In the genomic region with DNA sequence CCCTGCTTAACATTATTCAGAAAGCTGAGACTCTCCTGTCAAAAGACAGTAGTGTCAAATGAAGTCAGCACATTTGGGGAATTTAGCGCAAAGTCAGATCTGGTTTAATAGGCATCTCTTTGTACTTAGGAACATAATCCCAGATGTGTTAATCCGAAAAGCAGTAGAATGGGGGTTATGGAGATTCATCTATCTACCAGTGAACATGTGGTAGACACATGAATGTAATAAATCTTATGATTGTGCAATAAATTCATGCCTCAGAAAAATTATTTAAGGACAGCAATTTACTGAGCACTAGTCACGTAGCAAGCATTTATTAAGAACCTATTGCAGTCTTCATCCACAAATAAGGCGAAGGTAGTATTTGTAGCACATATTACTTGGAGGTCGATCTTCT, we compare ENCODE assay signal across 18 cellular contexts.
A peak's percentile ranks its signal among the peaks of the same experiment; 100 is the strongest.
DNase-seq lines count a peak whose midpoint lies in the region; ATAC-seq, FAIRE-seq and TF ChIP-seq lines count a peak whose summit lies in the region.
"Had no signal": no experiment of that assay in that cellular context is flagged by ENCODE, and none has a peak within 500 bp of the region (broad histone marks: within the 10 kb centered on the region; RNA-seq: fewer than 3 reads in every experiment).

No MANE protein-coding gene starts in this region.

- intact Hi-C loops in PC-9 (cut with micrococcal nuclease; ENCODE audit: unreplicated experiment): no loop called here

- WGBS in H1 (ENCODE audit: extremely low coverage in 1 of 2, insufficient coverage in 1 of 2, insufficient read length in 1 of 2, insufficient replicate concordance in 2 of 2, low coverage in 1 of 2, low lambda C conversion rate in 2 of 2, missing lambda C conversion rate in 1 of 2), 2 experiments: 86% methylated on average over 5 of the region's 5 CpGs; no CpG with 5 or more reads in 1 of the 2 experiments

- no peak overlapping the region for H2BK20ac ChIP-seq in H1 (ENCODE audit: low read length)

- H3K4me3 Mint-ChIP-seq in T-cell (no peak overlapping the region), immature natural killer cell (no peak overlapping the region)
- H3K4me3 Mint-ChIP-seq: CD4-positive, CD25-positive, alpha-beta regulatory T cell had no signal

- TF ChIP-seq CTCF in H1 (IDR thresholded peaks at IDR 0.05; ENCODE audit: control extremely low read depth in 1 of 3, insufficient read depth in 1 of 3, low read depth in 1 of 3, low read length in 3 of 3) (no peak), neural cell (IDR thresholded peaks at IDR 0.05; ENCODE audit: poor library complexity, severe bottlenecking) (no peak), PC-9 (conservative IDR thresholded peaks at IDR 0.05) (no peak)

- no peak overlapping the region for H4K8ac ChIP-seq in H1 (ENCODE audit: extremely low read depth, insufficient read depth, low read length)

- H3K9ac ChIP-seq in H1 (replicated peaks in 1 of 4; ENCODE audit: extremely low read depth in 1 of 4, low read depth in 3 of 4, low read length in 3 of 4) (no peak overlapping the region), neural cell (ENCODE audit: low read length) (no peak overlapping the region)

- H2BK5ac ChIP-seq in H1 (ENCODE audit: low read depth, low read length): no peak overlapping the region

- no peaks in the 10 kb centered on the region for H3K9me2 ChIP-seq in neural cell (ENCODE audit: insufficient read depth, low read length)
- no peaks in the 10 kb centered on the region for H3K9me2 ChIP-seq in PC-9 (ENCODE audit: insufficient read depth)

- H3K23ac ChIP-seq in H1 (ENCODE audit: insufficient read length): no peak overlapping the region

- no peak overlapping the region for H3K14ac ChIP-seq in H1 (ENCODE audit: insufficient read length)

- H3K36me3 ChIP-seq in H1 (ENCODE audit: control insufficient read depth in 2 of 4, insufficient read depth in 4 of 4, low read length in 3 of 4) (no peaks in the 10 kb centered on the region), neural cell (ENCODE audit: insufficient read depth, low read length) (no peaks in the 10 kb centered on the region), PC-9 (ENCODE audit: low read depth) (no peaks in the 10 kb centered on the region)

- H2BK120ac ChIP-seq in H1 (replicated peaks; ENCODE audit: low read depth, low read length): no peak overlapping the region

- H3K36me3 Mint-ChIP-seq in T-cell (no peaks in the 10 kb centered on the region), immature natural killer cell (no peaks in the 10 kb centered on the region)
- H3K36me3 Mint-ChIP-seq: CD4-positive, CD25-positive, alpha-beta regulatory T cell had no signal

- POLR2A ChIA-PET in H1 (lab: Charles Lee; ENCODE audit: partially characterized antibody): no interaction called here
- POLR2A ChIA-PET in T-cell (lab: Charles Lee): no interaction called here
- POLR2A ChIA-PET in PC-9 (lab: Charles Lee; ENCODE audit: unreplicated experiment): no interaction called here

- no peaks in the 10 kb centered on the region for H3K4me1 Mint-ChIP-seq in T-cell
- H3K4me1 Mint-ChIP-seq in immature natural killer cell: no peaks in the 10 kb centered on the region
- H3K4me1 Mint-ChIP-seq: CD4-positive, CD25-positive, alpha-beta regulatory T cell had no signal

- FAIRE-seq in H1 (lab: Jason Lieb, UNC): no peak

- no peak overlapping the region for H2BK12ac ChIP-seq in H1 (ENCODE audit: low read depth, low read length)

- BruUV-seq in PC-9 (replicated peaks; lab: Mats Ljungman, UMichigan): no TSS peak

- H3K4ac ChIP-seq in H1 (replicated peaks; ENCODE audit: insufficient read length, low read depth, low read length): no peak overlapping the region

- H2AK5ac ChIP-seq in H1 (ENCODE audit: low read depth, low read length): no peak overlapping the region

- DNase-seq in EL: peak; percentile 30
- peak; percentile 29 for DNase-seq in LHCN-M2 (ENCODE audit: low read depth)
- no peak for DNase-seq in H1 (ENCODE audit: low read depth in 1 of 2, low spot score in 2 of 2)
- DNase-seq in T-cell: no peak
- no peak for DNase-seq in activated naive CD4-positive, alpha-beta T cell treated with anti-CD3 and anti-CD28 coated beads, Interleukin-2, amount 50 U/mL, for 16 hours
- no peak for DNase-seq in immature natural killer cell
- no peak for DNase-seq in PC-9
- DNase-seq: AML-193; Caco-2; CD4-positive, CD25-positive, alpha-beta regulatory T cell; GOT3; Kasumi-1; NCI-H1105; NCI-H1694; NCI-H524 treated with DMSO at 0.1 percent for 48 hours; NK-92 treated with Interleukin-12 subunit alpha and Interleukin-12 subunit beta, amount 100 ng/mL, for 24 hours; SIG-M5 had no signal

- H3K4me2 ChIP-seq in H1 (ENCODE audit: insufficient read depth in 1 of 2, low read depth in 2 of 2, low read length in 2 of 2) (no peak overlapping the region), neural cell (ENCODE audit: low read length) (no peak overlapping the region), PC-9 (no peak overlapping the region)

- H3K27me3 ChIP-seq in H1 (replicated peaks in 1 of 4; ENCODE audit: control insufficient read depth in 3 of 4, extremely low read depth in 1 of 4, insufficient read depth in 3 of 4, low read length in 3 of 4): no peaks in the 10 kb centered on the region; a peak in 1 of 7 replicates
- no peaks in the 10 kb centered on the region for H3K27me3 ChIP-seq in neural cell (ENCODE audit: insufficient read depth, low read depth, low read length)
- no peaks in the 10 kb centered on the region for H3K27me3 ChIP-seq in PC-9 (ENCODE audit: insufficient read depth, low read depth)

- TF ChIP-seq RAD21 in H1 (IDR thresholded peaks at IDR 0.05 in 1 of 2, conservative IDR thresholded peaks at IDR 0.05 in 1 of 2; ENCODE audit: low read depth in 2 of 2, low read length in 2 of 2) (no peak), neural cell (conservative IDR thresholded peaks at IDR 0.05) (peak; percentile 9)

- CTCF ChIA-PET in H1 (lab: Charles Lee; ENCODE audit: partially characterized antibody): no interaction called here
- CTCF ChIA-PET in T-cell (lab: Charles Lee): no interaction called here
- CTCF ChIA-PET in PC-9 (lab: Charles Lee): no interaction called here

- H3K4me1 ChIP-seq in H1 (replicated peaks in 1 of 4; ENCODE audit: control insufficient read depth in 3 of 4, insufficient read depth in 4 of 4, low read length in 3 of 4): no peaks in the 10 kb centered on the region
- no peaks in the 10 kb centered on the region for H3K4me1 ChIP-seq in PC-9 (replicated peaks; ENCODE audit: insufficient read depth)
- H3K4me1 ChIP-seq: Caco-2 had no signal

- H3K27me3 Mint-ChIP-seq in T-cell: no peaks in the 10 kb centered on the region
- peaks cover 2% of the 10 kb centered on the region in 3 donors for H3K27me3 Mint-ChIP-seq in immature natural killer cell (ENCODE audit: low read depth in 3 of 3)
- H3K27me3 Mint-ChIP-seq: CD4-positive, CD25-positive, alpha-beta regulatory T cell had no signal

- no peak overlapping the region for H3K4me3 ChIP-seq in H1 (ENCODE audit: extremely low read depth in 1 of 4, insufficient read depth in 2 of 4, low read depth in 3 of 4, low read length in 4 of 4)
- H3K4me3 ChIP-seq in neural cell (ENCODE audit: low read length): peak overlapping the region; percentile 17
- H3K4me3 ChIP-seq in PC-9: no peak overlapping the region

- H3F3A ChIP-seq in neural cell (ENCODE audit: insufficient read depth, low read length, poor library complexity, severe bottlenecking) (no peaks in the 10 kb centered on the region), PC-9 (ENCODE audit: insufficient read depth, low read depth) (no peaks in the 10 kb centered on the region)

- no peak overlapping the region for H4K91ac ChIP-seq in H1 (replicated peaks; ENCODE audit: insufficient read length, low read length)

- H3K27ac ChIP-seq in H1 (ENCODE audit: low read depth, low read length): no peak overlapping the region
- peak overlapping the region; percentile 64 for H3K27ac ChIP-seq in neural cell (ENCODE audit: low read length)
- no peak overlapping the region for H3K27ac ChIP-seq in PC-9

- H3K56ac ChIP-seq in H1 (replicated peaks; ENCODE audit: insufficient read length, low read depth, low read length): no peak overlapping the region

- no peaks in the 10 kb centered on the region for H3K23me2 ChIP-seq in H1 (ENCODE audit: low read depth, low read length)

- TF ChIP-seq POLR2A in H1 (IDR thresholded peaks at IDR 0.05; ENCODE audit: control extremely low read depth in 1 of 2, low read depth in 2 of 2, low read length in 2 of 2): no peak

- no peak for ATAC-seq in T-cell (replicated peaks in 1 of 4)

- H3K27ac Mint-ChIP-seq in T-cell (no peak overlapping the region), immature natural killer cell (no peak overlapping the region)
- H3K27ac Mint-ChIP-seq: CD4-positive, CD25-positive, alpha-beta regulatory T cell had no signal

- H3K18ac ChIP-seq in H1 (ENCODE audit: extremely low read depth, low read length): no peak overlapping the region

- H3K79me1 ChIP-seq in H1 (ENCODE audit: low read depth, low read length): no peaks in the 10 kb centered on the region

- H3K9me3 Mint-ChIP-seq in T-cell (peaks cover 9 to 16% (median 12%) of the 10 kb centered on the region in 3 donors), immature natural killer cell (peaks cover 2 to 44% (median 21%) of the 10 kb centered on the region in 6 donors)

- no peak overlapping the region for H4K5ac ChIP-seq in H1 (ENCODE audit: insufficient read length, low read depth, low read length)

- H3K9me3 ChIP-seq in H1 (ENCODE audit: insufficient read depth in 2 of 2, low read depth in 1 of 2, low read length in 1 of 2): no peaks in the 10 kb centered on the region
- no peaks in the 10 kb centered on the region for H3K9me3 ChIP-seq in neural cell (ENCODE audit: low read length)
- H3K9me3 ChIP-seq in PC-9 (ENCODE audit: insufficient read depth, low read depth): no peaks in the 10 kb centered on the region
- H3K9me3 ChIP-seq: Caco-2 had no signal

- H2BK15ac ChIP-seq in H1 (ENCODE audit: low read length): no peak overlapping the region

- H3K79me2 ChIP-seq in H1 (ENCODE audit: control insufficient read depth in 1 of 2, insufficient read depth in 2 of 2, low read length in 2 of 2) (no peaks in the 10 kb centered on the region), neural cell (replicated peaks; ENCODE audit: insufficient read depth, low read length) (no peaks in the 10 kb centered on the region), PC-9 (ENCODE audit: low read depth) (no peaks in the 10 kb centered on the region)

- H4K20me1 ChIP-seq in H1 (replicated peaks in 1 of 2; ENCODE audit: control insufficient read depth in 1 of 2, insufficient read depth in 2 of 2, low read length in 2 of 2): no peaks in the 10 kb centered on the region
- H4K20me1 ChIP-seq in neural cell (ENCODE audit: insufficient read depth): no peaks in the 10 kb centered on the region
- no peaks in the 10 kb centered on the region for H4K20me1 ChIP-seq in PC-9 (ENCODE audit: insufficient read depth)

- TF ChIP-seq EP300 in H1 (IDR thresholded peaks at IDR 0.05; ENCODE audit: borderline replicate concordance in 1 of 2, low read depth in 2 of 2, low read length in 2 of 2) (no peak), neural cell (conservative IDR thresholded peaks at IDR 0.05; ENCODE audit: poor library complexity, severe bottlenecking) (peak; percentile 8)

- no peak overlapping the region for H2AFZ ChIP-seq in H1 (ENCODE audit: low read length)
- no peak overlapping the region for H2AFZ ChIP-seq in neural cell (ENCODE audit: low read depth, low read length)
- H2AFZ ChIP-seq in PC-9: no peak overlapping the region

TF ChIP-seq in H1, 55 proteins besides CTCF, POLR2A, EP300 and RAD21 (continues in another document):
- no peak for TF ChIP-seq JUND (IDR thresholded peaks at IDR 0.05; ENCODE audit: low read length)

Comparison
In these comparisons a context has a peak if more than half of its experiments do, and no peak if none do; other contexts are left out.
1. DNase-seq: peak in EL (single experiment) and LHCN-M2 (single experiment); none in H1 (0 of 2), T-cell (0 of 34), activated naive CD4-positive, alpha-beta T cell treated with anti-CD3 and anti-CD28 coated beads, Interleukin-2, amount 50 U/mL, for 16 hours (single experiment), immature natural killer cell (0 of 3) and PC-9 (0 of 2).